In the genomic region with DNA sequence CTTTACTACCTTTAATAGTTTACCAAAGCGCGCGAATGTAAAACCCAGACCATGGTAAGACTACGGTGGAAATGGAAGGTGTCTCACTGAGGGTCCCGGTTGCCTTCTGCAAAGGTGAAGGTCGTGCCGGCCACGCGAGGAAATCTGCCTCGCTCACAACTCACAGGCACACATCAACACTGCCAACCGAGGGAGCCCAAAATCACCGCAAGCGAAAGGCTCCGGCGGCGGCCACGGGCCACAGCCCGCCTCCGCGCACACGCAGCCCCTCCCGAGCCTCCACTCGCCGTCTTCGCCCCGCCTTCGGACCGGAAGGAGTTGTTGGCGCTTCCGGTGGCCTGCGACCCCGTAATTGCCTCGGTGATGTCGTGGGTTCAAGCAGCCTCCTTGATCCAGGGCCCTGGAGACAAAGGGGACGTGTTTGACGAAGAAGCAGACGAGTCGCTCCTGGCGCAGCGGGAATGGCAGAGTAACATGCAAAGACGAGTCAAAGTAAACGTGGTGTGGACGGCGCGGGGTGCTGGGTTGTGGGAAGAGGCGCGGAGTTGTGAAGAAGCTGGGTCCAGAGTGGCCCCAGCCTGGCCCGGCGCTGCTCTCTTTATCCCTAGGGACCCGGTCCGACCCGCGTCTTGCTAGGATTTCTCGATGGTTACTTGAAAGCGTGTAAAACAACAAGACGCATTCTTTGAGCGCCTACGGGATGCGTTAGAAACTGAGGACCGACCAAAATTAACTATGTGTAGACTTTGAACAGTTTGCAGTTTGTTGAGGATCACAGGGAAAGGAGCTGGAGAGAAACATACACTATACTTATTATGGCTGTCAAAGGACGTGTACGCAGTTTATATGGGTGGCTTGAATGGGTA, we compare ENCODE assay signal across 8 cellular contexts. TPM values are rescaled to one million over a fixed set of nuclear protein-coding genes. Genes with fewer than 3 reads are reported as not detected.
DNase-seq lines count a peak whose midpoint lies in the region; ATAC-seq and TF ChIP-seq lines count a peak whose summit lies in the region.

TSS of gene YAE1 (plus strand) at position 349 of the 866 bp plus-strand sequence. CDS start at position 364, 15 bp downstream.

- H3K27me3 ChIP-seq in upper lobe of right lung: no peaks in the 10 kb centered on the region

- peak within 1 kb of the TSS; percentile 99 for H3K4me3 Mint-ChIP-seq in progenitor cell of endocrine pancreas (ENCODE audit: low read depth)

- peak within 1 kb of the TSS; percentile 85 for H3K27ac ChIP-seq in upper lobe of right lung

- H3K9me3 ChIP-seq in upper lobe of right lung: no peaks in the 10 kb centered on the region

- peak; percentile 92 for DNase-seq in GM13977 (ENCODE audit: low spot score)
- DNase-seq in NCI-H1436 (lab: John Stamatoyannopoulos, UW): peak; percentile 80
- peak; percentile 62 for DNase-seq in amniotic epithelial cell (ENCODE audit: low read depth)
- DNase-seq in left cardiac atrium: peak; percentile 88
- DNase-seq in progenitor cell of endocrine pancreas (ENCODE audit: low spot score, unreplicated experiment): peak; percentile 62
- DNase-seq in upper lobe of right lung: peak; percentile 92

- no peaks in the 10 kb centered on the region for H3K36me3 Mint-ChIP-seq in progenitor cell of endocrine pancreas (ENCODE audit: insufficient read depth)

- no peaks in the 10 kb centered on the region for H3K9me3 Mint-ChIP-seq in progenitor cell of endocrine pancreas (ENCODE audit: low read depth)

- TF ChIP-seq CTCF in GM13977 (IDR thresholded peaks at IDR 0.05; ENCODE audit: extremely low read depth, insufficient read depth, missing control alignments) (no peak), progenitor cell of endocrine pancreas (IDR thresholded peaks at IDR 0.05; ENCODE audit: unreplicated experiment) (no peak), upper lobe of right lung (IDR thresholded peaks at IDR 0.05) (no peak)

- ATAC-seq in HG02840 (IDR thresholded peaks at IDR 0.05; ENCODE audit: low FRiP score, unreplicated experiment) (peak; percentile 98), left cardiac atrium (peak; percentile 99 to 100), upper lobe of right lung (peak; percentile 100)

- H3K27ac Mint-ChIP-seq in progenitor cell of endocrine pancreas: peak within 1 kb of the TSS; percentile 99

- in situ Hi-C loops in GM13977 (cut with MboI; ENCODE audit: low pct_unique_long_range_greater_than_20kb, low sequenced_read_pairs, unreplicated experiment): no loop called here

- H3K4me3 ChIP-seq in upper lobe of right lung: peak within 1 kb of the TSS; percentile 76

- intact Hi-C loops in T-helper 1 cell treated with Interleukin-12 subunit alpha and Interleukin-12 subunit beta and Interleukin-4 antibody, amounts not matched to agents 30 ng/mL and 1 ng/mL, for 36 hours (cut with micrococcal nuclease): loop anchor here (1.0 to 10.0 kb wide), 11 partner anchors 23 to 1391 kb away; partner anchors contain the start of genes MPLKIP, RALA, STARD3NL and SUGCT
- intact Hi-C loops in left cardiac atrium (cut with DNase I) (no loop called here), upper lobe of right lung (cut with DNase I) (no loop called here)

- H3K27me3 Mint-ChIP-seq in progenitor cell of endocrine pancreas: no peaks in the 10 kb centered on the region

- peaks cover 14% of the 10 kb centered on the region for H3K36me3 ChIP-seq in upper lobe of right lung

- H3K4me1 Mint-ChIP-seq in progenitor cell of endocrine pancreas (ENCODE audit: low read depth): peaks cover 11% of the 10 kb centered on the region

- H3K4me1 ChIP-seq in upper lobe of right lung: peaks cover 7% of the 10 kb centered on the region

RNA-seq across cellular contexts. Expression of gene YAE1, which starts in this region (rescaled TPM):
- 12.8 and 13.7 TPM in 2 replicates for total RNA-seq in T-helper 1 cell treated with Interleukin-12 subunit alpha and Interleukin-12 subunit beta and Interleukin-4 antibody, amounts not matched to agents 30 ng/mL and 1 ng/mL, for 36 hours
- total RNA-seq in left cardiac atrium (10 to 100 TPM; 14.6 to 20.4 TPM), progenitor cell of endocrine pancreas (33.4 and 35.0 TPM in 2 replicates), upper lobe of right lung (16.5 TPM)

Comparison
In these comparisons a context has a peak if more than half of its experiments do, and no peak if none do; other contexts are left out.
1. Peak in every context shown above with its lines: DNase-seq, ATAC-seq, H3K4me3 ChIP-seq and H3K27ac ChIP-seq.